Comparison of ENCODE assay signal across 22 cellular contexts in the genomic region with DNA sequence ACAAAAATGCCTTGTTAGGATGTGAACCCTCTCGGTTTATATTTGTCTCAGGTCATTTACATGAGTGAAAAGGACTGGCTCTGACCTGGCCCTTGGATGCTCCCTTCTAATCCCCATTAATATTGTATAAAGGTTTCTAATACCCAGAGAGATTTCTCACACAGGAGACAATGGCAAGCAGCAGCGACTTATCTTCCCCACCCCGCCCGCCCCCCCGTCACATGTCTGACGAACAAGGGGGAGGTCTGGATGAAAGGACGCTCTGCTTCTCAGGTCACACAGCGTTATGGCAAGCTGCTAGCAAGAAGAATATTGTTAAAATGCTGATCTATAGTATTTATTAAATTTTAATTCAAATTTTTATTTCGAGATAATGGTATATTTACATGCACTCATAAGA. TPM values are rescaled to one million over a fixed set of nuclear protein-coding genes. Genes with fewer than 3 reads are reported as not detected.
DNase-seq lines count a peak whose midpoint lies in the region; TF ChIP-seq lines count a peak whose summit lies in the region.
"Had no signal": no experiment of that assay in that cellular context is flagged by ENCODE, and none has a peak within 500 bp of the region (broad histone marks: within the 10 kb centered on the region; RNA-seq: fewer than 3 reads in every experiment).

No MANE protein-coding gene starts in this region.

- WGBS in endodermal cell (ENCODE audit: insufficient coverage in 1 of 2, insufficient read length in 1 of 2), 2 experiments: 68% methylated on average over 8 of the region's 9 CpGs; no CpG with 5 or more reads in 1 of the 2 experiments
- WGBS in mesenchymal stem cell: 75% methylated on average over 6 of the region's 9 CpGs
- 73% methylated on average over 9 of the region's 9 CpGs for WGBS in esophagus muscularis mucosa

- intact Hi-C loops in esophagus muscularis mucosa (cut with DNase I): no loop called here

- no peaks in the 10 kb centered on the region for H3K27me3 Mint-ChIP-seq in endodermal cell (ENCODE audit: insufficient read depth)

- H3K18ac ChIP-seq in mesenchymal stem cell (ENCODE audit: low read depth in 1 of 2, low read length in 2 of 2): no peak overlapping the region

- H2BK120ac ChIP-seq in mesenchymal stem cell (ENCODE audit: low read depth, low read length): no peak overlapping the region

- CTCF ChIA-PET in HEK293T (lab: Yijun Ruan, JAX): no interaction called here

- no peak overlapping the region for H2BK5ac ChIP-seq in mesenchymal stem cell (ENCODE audit: low read depth, low read length, poor library complexity, severe bottlenecking)

- H4K8ac ChIP-seq in mesenchymal stem cell (ENCODE audit: low read length): no peak overlapping the region

- H3K4me3 Mint-ChIP-seq in endodermal cell: peak overlapping the region; percentile 10
- H3K4me3 Mint-ChIP-seq: T-helper 17 cell had no signal

- peak overlapping the region; percentile 19 for H3K9ac ChIP-seq in endodermal cell (ENCODE audit: extremely low read depth, low read length, poor library complexity, severe bottlenecking)
- H3K9ac ChIP-seq in mesenchymal stem cell (ENCODE audit: low read length): no peak overlapping the region

- peak overlapping the region; percentile 64 for H3K27ac Mint-ChIP-seq in endodermal cell
- H3K27ac Mint-ChIP-seq: T-helper 17 cell had no signal

- no peak overlapping the region for H4K91ac ChIP-seq in mesenchymal stem cell (ENCODE audit: low read length)

- H2BK15ac ChIP-seq in mesenchymal stem cell (ENCODE audit: low read depth, poor library complexity, severe bottlenecking): no peak overlapping the region

- H3K4me2 ChIP-seq in mesenchymal stem cell (ENCODE audit: low read length, poor library complexity, severe bottlenecking): no peak overlapping the region
- H3K4me2 ChIP-seq: PC-9 had no signal

- TF ChIP-seq CTCF in endodermal cell (conservative IDR thresholded peaks at IDR 0.05) (no peak), esophagus muscularis mucosa (IDR thresholded peaks at IDR 0.05) (no peak)

- peak overlapping the region; percentile 60 for H2AFZ ChIP-seq in mesenchymal stem cell (ENCODE audit: low read depth, low read length)
- H2AFZ ChIP-seq: PC-9 had no signal

- no peak for TF ChIP-seq POLR2A in esophagus muscularis mucosa (IDR thresholded peaks at IDR 0.05; ENCODE audit: low read depth)

- peaks cover 51% of the 10 kb centered on the region for H3K4me1 Mint-ChIP-seq in endodermal cell

- H3K36me3 Mint-ChIP-seq in endodermal cell (ENCODE audit: low read depth): peaks cover 6% of the 10 kb centered on the region

- H3K14ac ChIP-seq in mesenchymal stem cell (ENCODE audit: low read length in 2 of 2): no peak overlapping the region

- TF ChIP-seq EP300 in esophagus muscularis mucosa (IDR thresholded peaks at IDR 0.05): no peak

- H2BK12ac ChIP-seq in mesenchymal stem cell (ENCODE audit: low read length in 2 of 2): no peak overlapping the region

- H3K4me1 ChIP-seq in endodermal cell (ENCODE audit: control insufficient read depth, insufficient read depth, low read length) (peaks cover 40% of the 10 kb centered on the region), mesenchymal stem cell (ENCODE audit: control insufficient read depth, insufficient read depth, low read depth, low read length) (peaks cover 7% of the 10 kb centered on the region), esophagus muscularis mucosa (peaks cover 5 to 25% (median 18%) of the 10 kb centered on the region in 4 donors)

- peak overlapping the region; percentile 90 for H3K27ac ChIP-seq in endodermal cell (ENCODE audit: low read depth, low read length)
- H3K27ac ChIP-seq in mesenchymal stem cell (ENCODE audit: low read length, poor library complexity, severe bottlenecking): no peak overlapping the region
- H3K27ac ChIP-seq in temporal lobe (ENCODE audit: low read depth, low read length): peak overlapping the region; percentile 66
- H3K27ac ChIP-seq in esophagus muscularis mucosa (replicated peaks in 1 of 4): no peak overlapping the region
- H3K27ac ChIP-seq: PC-9, upper lobe of left lung, VCaP had no signal

- peak; percentile 82 for DNase-seq in NCI-H82 treated with DMSO at 0.1 percent for 48 hours (lab: John Stamatoyannopoulos, UW; ENCODE audit: unreplicated experiment)
- DNase-seq in endodermal cell: no peak
- no peak for DNase-seq in mesenchymal stem cell
- DNase-seq in esophagus muscularis mucosa (ENCODE audit: extremely low spot score): no peak
- no peak for DNase-seq in HEK293T (ENCODE audit: extremely low spot score)
- DNase-seq in NCI-H510A (lab: John Stamatoyannopoulos, UW): no peak
- DNase-seq in superior temporal gyrus (ENCODE audit: extremely low spot score): no peak
- DNase-seq: activated CD4-positive, alpha-beta T cell treated with anti-CD3 and anti-CD28 coated beads, Interleukin-2, amount 50 U/mL, for 48 hours; activated gamma-delta T cell treated with Interleukin-2 at 50 U/mL for 16 hours; activated T-cell treated with anti-CD3 and anti-CD28 coated beads for 4 hours; AML-193; mucosa of descending colon; NCI-H1092; NCI-H748 treated with DMSO at 0.1 percent for 48 hours; PC-9; stimulated activated CD4-positive, alpha-beta T cell treated with anti-CD3 and anti-CD28 coated beads, Interleukin-1b, Interleukin-23, amount 100 ng/mL, for 48 hours; stimulated activated naive CD4-positive, alpha-beta T cell treated with Interleukin-2 at 50 U/mL for 16 hours; T-helper 17 cell; upper lobe of left lung had no signal

- H2AK5ac ChIP-seq in mesenchymal stem cell (ENCODE audit: low read length, severe bottlenecking): no peak overlapping the region

- no peak overlapping the region for H3K23ac ChIP-seq in mesenchymal stem cell (ENCODE audit: low read length in 2 of 2)

- no peak overlapping the region for H3K4ac ChIP-seq in mesenchymal stem cell (ENCODE audit: low read depth in 1 of 2, low read length in 2 of 2)

- POLR2A ChIA-PET in HEK293T (lab: Yijun Ruan, JAX): no interaction called here

- H3K4me3 ChIP-seq in endodermal cell (ENCODE audit: low read length): peak overlapping the region; percentile 50
- H3K4me3 ChIP-seq in mesenchymal stem cell (ENCODE audit: insufficient read depth in 1 of 2, low read depth in 1 of 2, low read length in 2 of 2): no peak overlapping the region
- H3K4me3 ChIP-seq in esophagus muscularis mucosa: no peak overlapping the region
- H3K4me3 ChIP-seq: mucosa of descending colon, PC-9, upper lobe of left lung had no signal

- no peaks in the 10 kb centered on the region for H3K79me1 ChIP-seq in mesenchymal stem cell (replicated peaks; ENCODE audit: low read length, poor library complexity, severe bottlenecking)

- peaks cover 29% of the 10 kb centered on the region for H3K36me3 ChIP-seq in endodermal cell (ENCODE audit: control insufficient read depth, insufficient read depth, low read length)
- H3K36me3 ChIP-seq in mesenchymal stem cell (ENCODE audit: control insufficient read depth in 1 of 2, insufficient read depth in 2 of 2, low read depth in 1 of 2, low read length in 2 of 2): no peaks in the 10 kb centered on the region
- no peaks in the 10 kb centered on the region for H3K36me3 ChIP-seq in esophagus muscularis mucosa
- H3K36me3 ChIP-seq: upper lobe of left lung had no signal

- H3K27me3 ChIP-seq in endodermal cell (ENCODE audit: control insufficient read depth, insufficient read depth, low read length, poor library complexity, severe bottlenecking) (no peaks in the 10 kb centered on the region), mesenchymal stem cell (ENCODE audit: control insufficient read depth in 1 of 2, insufficient read depth in 1 of 2, low read length in 2 of 2) (peaks cover 30 to 41% of the 10 kb centered on the region in 2 experiments), esophagus muscularis mucosa (peaks cover 0 to 16% (median 0%) of the 10 kb centered on the region in 4 donors)
- H3K27me3 ChIP-seq: upper lobe of left lung had no signal

- H3K9me3 ChIP-seq in endodermal cell (ENCODE audit: control insufficient read depth, low read length) (no peaks in the 10 kb centered on the region), mesenchymal stem cell (ENCODE audit: control insufficient read depth, low read length) (no peaks in the 10 kb centered on the region), esophagus muscularis mucosa (no peaks in the 10 kb centered on the region)
- H3K9me3 ChIP-seq: mucosa of descending colon, upper lobe of left lung had no signal

- no peaks in the 10 kb centered on the region for H3K9me3 Mint-ChIP-seq in endodermal cell

TF ChIP-seq in HEK293T, 16 proteins besides CTCF, POLR2A, EP300 and RAD21 (continues in another document):
- TF ChIP-seq HDGF (IDR thresholded peaks at IDR 0.05; ENCODE audit: borderline replicate concordance) (no peak), FOXK2 (IDR thresholded peaks at IDR 0.05) (no peak), NFRKB (IDR thresholded peaks at IDR 0.05) (no peak), TARDBP (IDR thresholded peaks at IDR 0.05) (no peak), CTBP1 (IDR thresholded peaks at IDR 0.05; ENCODE audit: borderline replicate concordance) (no peak), FOXA1 (IDR thresholded peaks at IDR 0.05) (no peak), LEF1 (IDR thresholded peaks at IDR 0.05; ENCODE audit: borderline replicate concordance) (no peak), BHLHE40 (IDR thresholded peaks at IDR 0.05; ENCODE audit: borderline replicate concordance) (no peak), L3MBTL2 (conservative IDR thresholded peaks at IDR 0.05) (no peak), SUZ12 (IDR thresholded peaks at IDR 0.05) (no peak), SP1 (IDR thresholded peaks at IDR 0.05) (no peak)
- TF ChIP-seq, protein P1, sequence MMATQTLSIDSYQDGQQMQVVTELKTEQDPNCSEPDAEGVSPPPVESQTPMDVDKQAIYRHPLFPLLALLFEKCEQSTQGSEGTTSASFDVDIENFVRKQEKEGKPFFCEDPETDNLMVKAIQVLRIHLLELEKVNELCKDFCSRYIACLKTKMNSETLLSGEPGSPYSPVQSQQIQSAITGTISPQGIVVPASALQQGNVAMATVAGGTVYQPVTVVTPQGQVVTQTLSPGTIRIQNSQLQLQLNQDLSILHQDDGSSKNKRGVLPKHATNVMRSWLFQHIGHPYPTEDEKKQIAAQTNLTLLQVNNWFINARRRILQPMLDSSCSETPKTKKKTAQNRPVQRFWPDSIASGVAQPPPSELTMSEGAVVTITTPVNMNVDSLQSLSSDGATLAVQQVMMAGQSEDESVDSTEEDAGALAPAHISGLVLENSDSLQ (IDR thresholded peaks at IDR 0.05): no peak

RNA-seq across cellular contexts. Expression of gene E2F6, which starts 30.4 kb away (rescaled TPM):
- total RNA-seq in endodermal cell (10 to 100 TPM; 24.9 to 30.3 TPM), temporal lobe (8.9 TPM), esophagus muscularis mucosa (10 to 100 TPM; 10.9 to 18.0 (median 17.0) TPM)
- 32.9 TPM for polyA plus RNA-seq in endodermal cell (2013, experiment 1 of 2)
- polyA plus RNA-seq in endodermal cell (2013, experiment 2 of 2): 32.6 TPM
- polyA plus RNA-seq in mesenchymal stem cell (2013, experiment 1 of 2): 11.7 TPM
- polyA plus RNA-seq in mesenchymal stem cell (2013, experiment 2 of 2): 12.0 TPM

RNA-seq across cellular contexts. Expression of gene GREB1, which starts 37.5 kb away (rescaled TPM):
- total RNA-seq in endodermal cell (100 to 1,000 TPM in 1 of 2 donors, 10 to 100 TPM in 1; 86.4 to 106 TPM), temporal lobe (3.0 TPM), esophagus muscularis mucosa (10 to 100 TPM in 1 of 4 donors, 1 to 10 TPM in 3; 3.7 to 11.0 (median 7.7) TPM)
- 37.0 TPM for polyA plus RNA-seq in endodermal cell (2013, experiment 1 of 2)
- 37.3 TPM for polyA plus RNA-seq in endodermal cell (2013, experiment 2 of 2)
- polyA plus RNA-seq in mesenchymal stem cell (2013, experiment 1 of 2): 1.9 TPM
- polyA plus RNA-seq in mesenchymal stem cell (2013, experiment 2 of 2): 1.9 TPM
- total RNA-seq: HT-29 had no signal

Comparison
In these comparisons a context has a peak if more than half of its experiments do, and no peak if none do; other contexts are left out.
1. H3K27ac ChIP-seq: peak in endodermal cell (single experiment) and temporal lobe (single experiment); none in mesenchymal stem cell (single experiment) and esophagus muscularis mucosa (0 of 4).
2. RNA of gene GREB1, which starts 37.5 kb away (total RNA-seq): 86.4 to 106 TPM in endodermal cell; 3.7 to 11.0 TPM in esophagus muscularis mucosa and 3.0 TPM in temporal lobe (single experiment); every median in the first group is over 4 times any median in the second.